Comparison of ENCODE assay signal across 8 cellular contexts in the genomic region with DNA sequence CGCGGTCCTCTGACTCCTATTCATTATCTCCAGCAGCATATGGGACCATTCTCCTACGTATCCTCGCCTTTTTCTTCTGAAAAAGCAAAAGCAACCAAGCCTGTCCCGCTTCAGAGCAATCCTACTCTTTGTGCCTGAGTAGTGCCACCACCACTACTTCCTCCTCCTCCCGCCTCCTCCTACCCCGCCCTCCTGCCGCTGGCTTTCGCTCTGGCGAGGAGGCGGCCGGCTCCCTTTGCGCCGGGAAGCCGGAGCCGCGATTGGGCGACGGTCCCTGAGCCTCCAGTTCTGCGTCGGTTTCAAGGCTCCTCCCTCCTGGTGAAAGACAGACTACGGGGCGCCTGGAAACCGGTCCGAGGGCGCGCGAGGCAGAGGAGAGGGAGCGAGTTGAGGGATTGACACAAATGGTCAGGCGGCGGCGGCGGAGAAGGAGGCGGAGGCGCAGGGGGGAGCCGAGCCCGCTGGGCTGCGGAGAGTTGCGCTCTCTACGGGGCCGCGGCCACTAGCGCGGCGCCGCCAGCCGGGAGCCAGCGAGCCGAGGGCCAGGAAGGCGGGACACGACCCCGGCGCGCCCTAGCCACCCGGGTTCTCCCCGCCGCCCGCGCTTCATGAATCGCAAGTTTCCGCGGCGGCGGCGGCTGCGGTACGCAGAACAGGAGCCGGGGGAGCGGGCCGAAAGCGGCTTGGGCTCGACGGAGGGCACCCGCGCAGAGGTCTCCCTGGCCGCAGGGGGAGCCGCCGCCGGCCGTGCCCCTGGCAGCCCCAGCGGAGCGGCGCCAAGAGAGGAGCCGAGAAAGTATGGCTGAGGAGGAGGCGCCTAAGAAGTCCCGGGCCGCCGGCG. TPM values are rescaled to one million over a fixed set of nuclear protein-coding genes. Genes with fewer than 3 reads are reported as not detected.
DNase-seq lines count a peak whose midpoint lies in the region; ATAC-seq and TF ChIP-seq lines count a peak whose summit lies in the region.

TSS of gene FZD1 (plus strand) at position 351 of the 841 bp plus-strand sequence. CDS start at position 799, 448 bp downstream.

- peak within 1 kb of the TSS; percentile 79 for H3K4me3 ChIP-seq in epithelial cell of proximal tubule (ENCODE audit: low read depth, low read length)

- H3K4me3 Mint-ChIP-seq in activated CD4-positive, alpha-beta memory T cell treated with anti-CD3 and anti-CD28 coated beads, Interleukin-2, amount 10 ng/mL, durations not matched to agents 7 days and 5 days, result peak within 1 kb of the TSS; percentile 76

- DNase-seq in CMK (ENCODE audit: low read depth) (peak; percentile 76), NCI-H510A treated with DMSO at 0.1 percent for 48 hours (lab: John Stamatoyannopoulos, UW) (peak; percentile 85), epithelial cell of proximal tubule (ENCODE audit: low read depth) (peak; percentile 79), midbrain (lab: John Stamatoyannopoulos, UW) (peak; percentile 98)
- peak; percentile 68 for DNase-seq in activated CD4-positive, alpha-beta memory T cell treated with anti-CD3 and anti-CD28 coated beads, Interleukin-2, amount 10 ng/mL, durations not matched to agents 7 days and 5 days
- peak; percentile 22 for DNase-seq in stimulated activated CD8-positive, alpha-beta memory T cell treated with anti-CD3 and anti-CD28 coated beads, Interleukin-7, amount 100 ng/mL, for 24 hours (ENCODE audit: low read depth)

- TF ChIP-seq CTCF in epithelial cell of proximal tubule (conservative IDR thresholded peaks at IDR 0.05; ENCODE audit: low read depth, low read length), result no peak

- peaks cover 8% of the 10 kb centered on the region for H3K4me1 Mint-ChIP-seq in activated CD4-positive, alpha-beta memory T cell treated with anti-CD3 and anti-CD28 coated beads, Interleukin-2, amount 10 ng/mL, durations not matched to agents 7 days and 5 days

- H3K27me3 Mint-ChIP-seq in activated CD4-positive, alpha-beta memory T cell treated with anti-CD3 and anti-CD28 coated beads, Interleukin-2, amount 10 ng/mL, durations not matched to agents 7 days and 5 days, result peaks cover 58% of the 10 kb centered on the region

- POLR2A ChIA-PET in activated CD4-positive, alpha-beta memory T cell treated with anti-CD3 and anti-CD28 coated beads, Interleukin-2, amount 10 ng/mL, durations not matched to agents 7 days and 5 days (lab: Charles Lee), result no interaction called here

- no peaks in the 10 kb centered on the region for H3K36me3 Mint-ChIP-seq in activated CD4-positive, alpha-beta memory T cell treated with anti-CD3 and anti-CD28 coated beads, Interleukin-2, amount 10 ng/mL, durations not matched to agents 7 days and 5 days (ENCODE audit: low read depth)

- CTCF ChIA-PET in activated CD4-positive, alpha-beta memory T cell treated with anti-CD3 and anti-CD28 coated beads, Interleukin-2, amount 10 ng/mL, durations not matched to agents 7 days and 5 days (lab: Charles Lee), result no interaction called here

- ATAC-seq in GM19438 (IDR thresholded peaks at IDR 0.05; ENCODE audit: low read depth, unreplicated experiment), result peak; percentile 87
- peak; percentile 88 for ATAC-seq in HG03520 (IDR thresholded peaks at IDR 0.05; ENCODE audit: unreplicated experiment)

- H3K9me3 Mint-ChIP-seq in activated CD4-positive, alpha-beta memory T cell treated with anti-CD3 and anti-CD28 coated beads, Interleukin-2, amount 10 ng/mL, durations not matched to agents 7 days and 5 days, result no peaks in the 10 kb centered on the region

- H3K27ac Mint-ChIP-seq in activated CD4-positive, alpha-beta memory T cell treated with anti-CD3 and anti-CD28 coated beads, Interleukin-2, amount 10 ng/mL, durations not matched to agents 7 days and 5 days, result no peak within 1 kb of the TSS

RNA-seq across cellular contexts. Expression of gene FZD1, which starts in this region (rescaled TPM):
- under 1 TPM; 0.08 TPM for total RNA-seq in activated CD4-positive, alpha-beta memory T cell treated with anti-CD3 and anti-CD28 coated beads, Interleukin-2, amount 10 ng/mL, durations not matched to agents 7 days and 5 days
- 4.7 and 5.9 TPM in 2 replicates for total RNA-seq in epithelial cell of proximal tubule

Comparison
In these comparisons a context has a peak if more than half of its experiments do, and no peak if none do; other contexts are left out.
1. Peak in every context shown above with its lines: DNase-seq, ATAC-seq and H3K4me3 ChIP-seq.
2. Peak in DNase-seq in activated CD4-positive, alpha-beta memory T cell treated with anti-CD3 and anti-CD28 coated beads, Interleukin-2, amount 10 ng/mL, durations not matched to agents 7 days and 5 days; RNA of the gene not detected or under 1 TPM.
3. DNase-seq: peak in every context shown above with its lines; median percentile 98 in midbrain; 85 in NCI-H510A treated with DMSO at 0.1 percent for 48 hours; 79 in epithelial cell of proximal tubule; 76 in CMK; 68 in activated CD4-positive, alpha-beta memory T cell treated with anti-CD3 and anti-CD28 coated beads, Interleukin-2, amount 10 ng/mL, durations not matched to agents 7 days and 5 days; 22 in stimulated activated CD8-positive, alpha-beta memory T cell treated with anti-CD3 and anti-CD28 coated beads, Interleukin-7, amount 100 ng/mL, for 24 hours.